Comparison of ENCODE assay signal across 31 cellular contexts in the genomic region with DNA sequence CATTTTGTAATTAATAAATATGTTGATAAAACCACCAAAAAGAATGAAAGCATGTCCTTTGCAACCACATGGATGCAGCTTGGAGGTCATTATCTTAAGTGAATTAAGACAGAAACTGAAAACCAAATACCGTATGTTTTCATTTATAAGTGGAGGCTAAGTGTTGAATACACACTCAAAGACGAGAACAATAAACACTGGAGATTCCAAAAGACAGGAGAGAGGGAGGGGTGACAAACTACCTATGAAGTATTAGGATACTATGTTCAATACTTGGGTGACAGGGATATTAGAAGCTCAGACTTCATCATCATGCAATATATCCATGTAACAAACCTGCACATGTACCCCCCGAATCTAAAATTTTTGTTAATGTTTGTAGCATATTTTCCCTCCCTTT.
"Had no signal": no experiment of that assay in that cellular context is flagged by ENCODE, and none has a peak within 500 bp of the region (broad histone marks: within the 10 kb centered on the region; RNA-seq: fewer than 3 reads in every experiment).

No MANE protein-coding gene starts in this region.

- ATAC-seq: activated CD8-positive, alpha-beta T cell treated with anti-CD3 and anti-CD28 coated beads for 36 hours; activated T-helper 17 cell treated with anti-CD3 and anti-CD28 coated beads, Interleukin-2, amount 50 U/mL, for 72 hours; PC-3 had no signal

- H3K9me3 ChIP-seq: Peyer's patch, SJSA1, SK-N-SH had no signal

- H3K27ac Mint-ChIP-seq: activated CD4-positive, alpha-beta T cell treated with anti-CD3 and anti-CD28 coated beads, Interleukin-2, amount 10 ng/mL, durations not matched to agents 24 days and 14 days; activated CD8-positive, alpha-beta T cell treated with anti-CD3 and anti-CD28 coated beads for 36 hours; activated naive CD8-positive, alpha-beta T cell treated with anti-CD3 and anti-CD28 coated beads for 36 hours; activated T-helper 17 cell treated with anti-CD3 and anti-CD28 coated beads, Interleukin-2, amount 50 U/mL, for 72 hours; T-helper 1 cell treated with Interleukin-12 subunit alpha and Interleukin-12 subunit beta and Interleukin-4 antibody, amounts not matched to agents 30 μg/mL and 1 μg/mL, for 36 hours; T-helper 2 cell treated with Interferon-gamma antibody and Interleukin-4, amounts not matched to agents 5 μg/mL and 100 μg/mL, for 36 hours had no signal

- DNase-seq: activated CD4-positive, alpha-beta T cell treated with anti-CD3 and anti-CD28 coated beads, Interleukin-2, amount 10 ng/mL, durations not matched to agents 24 days and 14 days; activated CD4-positive, alpha-beta T cell treated with anti-CD3 and anti-CD28 coated beads, Interleukin-2, amount 50 U/mL, for 4 hours; activated CD8-positive, alpha-beta T cell treated with anti-CD3 and anti-CD28 coated beads for 36 hours; activated effector memory CD4-positive, alpha-beta T cell treated with anti-CD3 and anti-CD28 coated beads, Interleukin-2, amount 50 U/mL, for 16 hours; activated naive CD4-positive, alpha-beta T cell; activated naive CD4-positive, alpha-beta T cell treated with anti-CD3 and anti-CD28 coated beads, Interleukin-2, amount 50 U/mL, for 16 hours; activated naive CD8-positive, alpha-beta T cell treated with anti-CD3 and anti-CD28 coated beads for 36 hours; activated T-cell treated with anti-CD3 and anti-CD28 coated beads for 4 hours; activated T-cell treated with anti-CD3 and anti-CD28 coated beads, Interleukin-2, amount 50 U/mL, for 48 hours; amniotic stem cell; aorta; brain microvascular endothelial cell; central memory CD4-positive, alpha-beta T cell; Karpas-422; KBM-7; NCI-H1092 treated with DMSO at 0.1 percent for 48 hours; NCI-H1417; NCI-H146; NCI-H2081; NCI-H345; NCI-H524 treated with DMSO at 0.1 percent for 48 hours; NK-92 treated with Interleukin-12 subunit alpha and Interleukin-12 subunit beta, amount 100 ng/mL, for 24 hours; PC-3; Peyer's patch; RPMI8226; SHP77 treated with DMSO at 0.1 percent for 48 hours; SK-N-SH had no signal

- H3K27me3 Mint-ChIP-seq: activated CD4-positive, alpha-beta T cell treated with anti-CD3 and anti-CD28 coated beads, Interleukin-2, amount 10 ng/mL, durations not matched to agents 24 days and 14 days; activated CD8-positive, alpha-beta T cell treated with anti-CD3 and anti-CD28 coated beads for 36 hours; activated naive CD8-positive, alpha-beta T cell treated with anti-CD3 and anti-CD28 coated beads for 36 hours; activated T-helper 17 cell treated with anti-CD3 and anti-CD28 coated beads, Interleukin-2, amount 50 U/mL, for 72 hours had no signal

- H3K9me3 Mint-ChIP-seq: activated CD4-positive, alpha-beta T cell treated with anti-CD3 and anti-CD28 coated beads, Interleukin-2, amount 10 ng/mL, durations not matched to agents 24 days and 14 days; activated CD8-positive, alpha-beta T cell treated with anti-CD3 and anti-CD28 coated beads for 36 hours; activated naive CD8-positive, alpha-beta T cell treated with anti-CD3 and anti-CD28 coated beads for 36 hours; activated T-helper 17 cell treated with anti-CD3 and anti-CD28 coated beads, Interleukin-2, amount 50 U/mL, for 72 hours; T-helper 1 cell treated with Interleukin-12 subunit alpha and Interleukin-12 subunit beta and Interleukin-4 antibody, amounts not matched to agents 30 μg/mL and 1 μg/mL, for 36 hours; T-helper 2 cell treated with Interferon-gamma antibody and Interleukin-4, amounts not matched to agents 5 μg/mL and 100 μg/mL, for 36 hours had no signal

- H3K4me3 ChIP-seq: Peyer's patch, SJSA1 had no signal

- H3K27ac ChIP-seq: brain microvascular endothelial cell, Peyer's patch, SJSA1 had no signal

- H3K4me3 Mint-ChIP-seq: activated CD4-positive, alpha-beta T cell treated with anti-CD3 and anti-CD28 coated beads, Interleukin-2, amount 10 ng/mL, durations not matched to agents 24 days and 14 days; activated CD8-positive, alpha-beta T cell treated with anti-CD3 and anti-CD28 coated beads for 36 hours; activated naive CD8-positive, alpha-beta T cell treated with anti-CD3 and anti-CD28 coated beads for 36 hours; activated T-helper 17 cell treated with anti-CD3 and anti-CD28 coated beads, Interleukin-2, amount 50 U/mL, for 72 hours; T-helper 1 cell treated with Interleukin-12 subunit alpha and Interleukin-12 subunit beta and Interleukin-4 antibody, amounts not matched to agents 30 μg/mL and 1 μg/mL, for 36 hours; T-helper 2 cell treated with Interferon-gamma antibody and Interleukin-4, amounts not matched to agents 5 μg/mL and 100 μg/mL, for 36 hours had no signal

- H3K4me1 ChIP-seq: SJSA1 had no signal

- H3K27me3 ChIP-seq: brain microvascular endothelial cell, Peyer's patch, SJSA1 had no signal
